Comparison of ENCODE assay signal across 19 cellular contexts in genomic region chr14:104434214-104435076, GRCh38.
A peak's percentile ranks its signal among the peaks of the same experiment; 100 is the strongest.
DNase-seq lines count a peak whose midpoint lies in the region; ATAC-seq and TF ChIP-seq lines count a peak whose summit lies in the region.
"Had no signal": no experiment of that assay in that cellular context is flagged by ENCODE, and none has a peak within 500 bp of the region (broad histone marks: within the 10 kb centered on the region; RNA-seq: fewer than 3 reads in every experiment).

No MANE protein-coding gene starts in this region.

- H3K4me1 Mint-ChIP-seq in chondrocyte (ENCODE audit: low read depth), result peaks cover 3% of the 10 kb centered on the region
- H3K4me1 Mint-ChIP-seq: B cell, IgD-negative memory B cell had no signal

- no peak overlapping the region for H2BK120ac ChIP-seq in neuronal stem cell (ENCODE audit: low read depth, low read length)

- H3K9me3 ChIP-seq in SK-N-SH (no peaks in the 10 kb centered on the region), BLaER1 (no peaks in the 10 kb centered on the region), neuronal stem cell (replicated peaks in 1 of 2; ENCODE audit: control insufficient read depth in 2 of 2, insufficient read depth in 1 of 2, low read depth in 1 of 2, low read length in 2 of 2) (no peaks in the 10 kb centered on the region), BE2C (no peaks in the 10 kb centered on the region)
- H3K9me3 ChIP-seq: colonic mucosa had no signal

- peak overlapping the region; percentile 98 for H2BK12ac ChIP-seq in neuronal stem cell (ENCODE audit: low read length)

- H3K4me2 ChIP-seq in SK-N-SH (no peak overlapping the region), BLaER1 (peak overlapping the region; percentile 85), neuronal stem cell (ENCODE audit: insufficient read depth, low read length, poor library complexity, severe bottlenecking) (no peak overlapping the region)

- no peaks in the 10 kb centered on the region for H3K79me2 ChIP-seq in SK-N-SH (ENCODE audit: insufficient read depth)

- H4K20me1 ChIP-seq in SK-N-SH (ENCODE audit: insufficient read depth), result no peaks in the 10 kb centered on the region
- no peaks in the 10 kb centered on the region for H4K20me1 ChIP-seq in BLaER1

- 43% methylated on average over 6 of the region's 13 CpGs for WGBS in SK-N-SH (ENCODE audit: low lambda C conversion rate)
- no CpG with 5 or more reads among the region's 13 CpGs for WGBS in neuronal stem cell (ENCODE audit: extremely low coverage in 2 of 2, insufficient read length in 2 of 2, insufficient replicate concordance in 1 of 2), 2 donors

- no peak overlapping the region for H4K91ac ChIP-seq in neuronal stem cell (ENCODE audit: low read depth, low read length, poor library complexity)

- H3K14ac ChIP-seq in neuronal stem cell (ENCODE audit: low read length), result no peak overlapping the region

- CTCF ChIA-PET in SK-N-SH (lab: Yijun Ruan, JAX), result interaction anchor here (1.7 kb wide), 1 partner anchor 297 kb away, joined by 4 read pairs; no protein-coding TSS in a partner anchor

- H2AFZ ChIP-seq in SK-N-SH (ENCODE audit: low read depth) (no peak overlapping the region), neuronal stem cell (ENCODE audit: low read length) (no peak overlapping the region)

- H3K4ac ChIP-seq in neuronal stem cell (ENCODE audit: low read length), result peak overlapping the region; percentile 76

- H3K36me3 Mint-ChIP-seq in chondrocyte (ENCODE audit: low read depth), result peaks cover 2% of the 10 kb centered on the region
- H3K36me3 Mint-ChIP-seq: IgD-negative memory B cell had no signal

- H3K9ac ChIP-seq in SK-N-SH (no peak overlapping the region), BLaER1 (no peak overlapping the region; the same call in 1 of the 2 replicates), neuronal stem cell (ENCODE audit: low read depth, low read length, poor library complexity) (no peak overlapping the region)

- H3F3A ChIP-seq in SK-N-SH (replicated peaks; ENCODE audit: insufficient read depth), result no peaks in the 10 kb centered on the region

- H3K27me3 ChIP-seq in SK-N-SH (ENCODE audit: insufficient read depth), result no peaks in the 10 kb centered on the region
- H3K27me3 ChIP-seq in BLaER1, result no peaks in the 10 kb centered on the region
- peaks cover 0 to 6% (median 0%) of the 10 kb centered on the region in 3 experiments for H3K27me3 ChIP-seq in neuronal stem cell (ENCODE audit: control insufficient read depth in 3 of 3, insufficient read depth in 3 of 3, low read depth in 1 of 3, low read length in 3 of 3)
- H3K27me3 ChIP-seq in BE2C, result no peaks in the 10 kb centered on the region
- H3K27me3 ChIP-seq: brain microvascular endothelial cell, colonic mucosa, heart left ventricle had no signal

- no peaks in the 10 kb centered on the region for H3K79me1 ChIP-seq in neuronal stem cell (ENCODE audit: low read depth, low read length)

- peaks cover 0 to 27% of the 10 kb centered on the region in 2 experiments; a peak in 1 of 4 replicates for H3K4me1 ChIP-seq in SK-N-SH (ENCODE audit: control insufficient read depth in 1 of 2, insufficient read depth in 2 of 2, low read depth in 1 of 2, low read length in 1 of 2)
- peaks cover 58% of the 10 kb centered on the region for H3K4me1 ChIP-seq in BLaER1
- H3K4me1 ChIP-seq in neuronal stem cell (ENCODE audit: control insufficient read depth in 2 of 2, insufficient read depth in 1 of 2, low read depth in 1 of 2, low read length in 2 of 2), result peaks cover 0 to 18% of the 10 kb centered on the region in 2 donors
- H3K4me1 ChIP-seq in BE2C, result peaks cover 29% of the 10 kb centered on the region
- H3K4me1 ChIP-seq: colonic mucosa had no signal

- peak overlapping the region; percentile 66 for H2BK5ac ChIP-seq in neuronal stem cell (ENCODE audit: low read length)

- no peak for TF ChIP-seq CTCF in SK-N-SH (IDR thresholded peaks at IDR 0.05)
- TF ChIP-seq CTCF in chondrocyte (IDR thresholded peaks at IDR 0.05), result no peak
- no peak for TF ChIP-seq CTCF in BE2C (IDR thresholded peaks at IDR 0.05; ENCODE audit: low read depth, low read length)

- POLR2A ChIA-PET in SK-N-SH (lab: Yijun Ruan, JAX), result no interaction called here

- peak overlapping the region; percentile 49 for H3K27ac Mint-ChIP-seq in chondrocyte (ENCODE audit: unreplicated experiment)
- H3K27ac Mint-ChIP-seq: activated T-cell treated with anti-CD3 and anti-CD28 coated beads, Interleukin-2, amount 50 U/mL, for 24 hours; B cell; IgD-negative memory B cell had no signal

- peaks cover 6% of the 10 kb centered on the region for H3K27me3 Mint-ChIP-seq in chondrocyte (ENCODE audit: low read depth)
- H3K27me3 Mint-ChIP-seq: activated T-cell treated with anti-CD3 and anti-CD28 coated beads, Interleukin-2, amount 50 U/mL, for 24 hours had no signal

- H2BK15ac ChIP-seq in neuronal stem cell (ENCODE audit: low read length), result peak overlapping the region; percentile 90

- DNase-seq in SK-N-SH (peak; percentile 23), chondrocyte (ENCODE audit: low spot score) (no peak), neuronal stem cell (ENCODE audit: low spot score) (no peak), BE2C (no peak)
- DNase-seq: 8988T; brain microvascular endothelial cell; NCI-H1436 treated with DMSO at 0.1 percent for 48 hours; NCI-H2171 treated with DMSO at 0.1 percent for 48 hours; SHP77 treated with DMSO at 0.1 percent for 48 hours; stimulated activated CD4-positive, alpha-beta T cell treated with anti-CD3 and anti-CD28 coated beads, Interleukin-15, amount 100 ng/mL, for 24 hours had no signal

- H4K8ac ChIP-seq in neuronal stem cell (ENCODE audit: low read depth, low read length), result no peak overlapping the region

- ATAC-seq in SK-N-SH treated with all-trans-retinoic acid at 6 μM for 48 hours (no peak), GM18909 (IDR thresholded peaks at IDR 0.05; ENCODE audit: poor library complexity, unreplicated experiment) (no peak), HG02623 (IDR thresholded peaks at IDR 0.05; ENCODE audit: unreplicated experiment) (no peak)

- TF ChIP-seq EP300 in SK-N-SH (IDR thresholded peaks at IDR 0.05; ENCODE audit: borderline replicate concordance in 1 of 2, low read depth in 1 of 2, low read length in 1 of 2), result no peak

- peak overlapping the region; percentile 98 for H2AK5ac ChIP-seq in neuronal stem cell (ENCODE audit: low read depth, low read length)

- H3K18ac ChIP-seq in neuronal stem cell (ENCODE audit: low read length), result peak overlapping the region; percentile 85

- peaks cover 5% of the 10 kb centered on the region for H3K9me3 Mint-ChIP-seq in chondrocyte (ENCODE audit: low read depth)
- H3K9me3 Mint-ChIP-seq: activated T-cell treated with anti-CD3 and anti-CD28 coated beads, Interleukin-2, amount 50 U/mL, for 24 hours had no signal

- peak overlapping the region; percentile 31 for H3K23ac ChIP-seq in neuronal stem cell (ENCODE audit: low read depth, low read length, poor library complexity)

- TF ChIP-seq RAD21 in SK-N-SH (IDR thresholded peaks at IDR 0.05; ENCODE audit: low read length), result no peak

- H3K27ac ChIP-seq in SK-N-SH (ENCODE audit: low read depth in 2 of 2, low read length in 1 of 2) (no peak overlapping the region), BLaER1 (peak overlapping the region; percentile 55), neuronal stem cell (replicated peaks; ENCODE audit: low read length) (no peak overlapping the region)
- H3K27ac ChIP-seq: brain microvascular endothelial cell, colonic mucosa had no signal

- no peak overlapping the region for H3K4me3 Mint-ChIP-seq in chondrocyte (ENCODE audit: unreplicated experiment)
- H3K4me3 Mint-ChIP-seq: activated T-cell treated with anti-CD3 and anti-CD28 coated beads, Interleukin-2, amount 50 U/mL, for 24 hours; B cell; IgD-negative memory B cell had no signal

- no peak overlapping the region for H3K4me3 ChIP-seq in SK-N-SH (ENCODE audit: low read depth in 2 of 2, low read length in 1 of 2)
- no peak overlapping the region for H3K4me3 ChIP-seq in BLaER1
- no peak overlapping the region for H3K4me3 ChIP-seq in neuronal stem cell (ENCODE audit: low read length in 2 of 2)
- H3K4me3 ChIP-seq in BE2C (ENCODE audit: low read depth, low read length), result no peak overlapping the region
- H3K4me3 ChIP-seq: colonic mucosa, heart left ventricle had no signal

- H3K9me2 ChIP-seq in SK-N-SH, result no peaks in the 10 kb centered on the region

- no peaks in the 10 kb centered on the region for H3K36me3 ChIP-seq in SK-N-SH (replicated peaks in 1 of 2; ENCODE audit: control insufficient read depth in 1 of 2, insufficient read depth in 2 of 2, low read length in 1 of 2)
- no peaks in the 10 kb centered on the region for H3K36me3 ChIP-seq in BLaER1
- H3K36me3 ChIP-seq in neuronal stem cell (replicated peaks in 1 of 2; ENCODE audit: control insufficient read depth in 2 of 2, insufficient read depth in 2 of 2, low read length in 2 of 2), result no peaks in the 10 kb centered on the region
- no peaks in the 10 kb centered on the region for H3K36me3 ChIP-seq in BE2C
- H3K36me3 ChIP-seq: brain microvascular endothelial cell, colonic mucosa, heart left ventricle had no signal

TF ChIP-seq in SK-N-SH, 30 proteins besides CTCF, POLR2A, EP300 and RAD21 (continues in another document):
- TF ChIP-seq POLR2AphosphoS5 (IDR thresholded peaks at IDR 0.05; ENCODE audit: low read depth, low read length), result no peak
- no peak for TF ChIP-seq YY1 (IDR thresholded peaks at IDR 0.05; ENCODE audit: low read depth)
- TF ChIP-seq TEAD4 (IDR thresholded peaks at IDR 0.05; ENCODE audit: borderline replicate concordance, insufficient read depth), result no peak

TF ChIP-seq in SK-N-SH treated with all-trans-retinoic acid at 6 μM for 48 hours, 23 proteins besides CTCF, POLR2A, EP300 and RAD21:
- TF ChIP-seq PPARA (CRISPR knock-in tag; IDR thresholded peaks at IDR 0.05; ENCODE audit: borderline replicate concordance), result no peak
- no peak for TF ChIP-seq SNAI2 (CRISPR knock-in tag; IDR thresholded peaks at IDR 0.05)
